In the genomic region with DNA sequence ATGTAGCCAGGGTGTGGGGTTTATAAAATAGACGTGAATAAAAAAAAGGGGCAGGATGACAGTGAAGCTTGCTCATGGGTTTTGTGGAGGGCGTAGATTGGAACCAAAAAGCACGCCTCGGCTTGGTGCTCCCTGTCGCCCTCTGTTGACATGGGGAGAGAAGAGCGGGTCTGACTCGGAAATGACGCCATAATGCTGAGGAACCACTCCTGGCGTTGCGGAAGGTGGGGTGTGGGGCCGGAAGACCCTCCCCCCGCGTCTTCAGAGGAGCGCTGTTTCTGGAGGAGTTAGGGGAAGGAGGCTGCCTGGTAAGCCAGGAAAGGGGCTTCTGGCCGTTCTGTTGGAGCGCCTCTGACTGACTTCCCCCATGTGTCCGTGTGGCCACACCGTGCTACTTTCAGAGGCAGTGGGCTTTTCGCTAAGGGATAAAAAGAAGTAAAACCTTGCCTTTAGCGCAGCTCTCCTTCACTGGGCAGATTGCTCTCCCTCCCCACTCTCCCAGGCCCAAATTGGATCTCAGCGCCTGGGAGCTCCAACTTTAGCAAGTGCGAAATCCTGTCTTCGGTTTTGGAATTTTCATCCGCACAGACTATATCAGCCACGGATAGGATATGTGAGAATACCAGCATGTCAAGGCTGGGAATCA, we compare ENCODE assay signal across 8 cellular contexts. TPM values are rescaled to one million over a fixed set of nuclear protein-coding genes. Genes with fewer than 3 reads are reported as not detected.
DNase-seq lines count a peak whose midpoint lies in the region; ATAC-seq and TF ChIP-seq lines count a peak whose summit lies in the region.

No MANE protein-coding gene starts in this region.

- POLR2A ChIA-PET in activated CD4-positive, alpha-beta memory T cell treated with anti-CD3 and anti-CD28 coated beads, Interleukin-2, amount 10 ng/mL, durations not matched to agents 7 days and 5 days (lab: Charles Lee), result interaction anchor here (1.4 to 2.8 kb wide), 7 partner anchors 8 to 126 kb away, joined by 3 to 14 read pairs (median 8); partner anchors contain the start of genes PJVK and PRKRA

- H3K27me3 Mint-ChIP-seq in activated CD4-positive, alpha-beta memory T cell treated with anti-CD3 and anti-CD28 coated beads, Interleukin-2, amount 10 ng/mL, durations not matched to agents 7 days and 5 days, result no peaks in the 10 kb centered on the region

- H3K9me3 ChIP-seq in ectodermal cell (ENCODE audit: control insufficient read depth, low read length) (no peaks in the 10 kb centered on the region), lower lobe of right lung (no peaks in the 10 kb centered on the region)

- no peaks in the 10 kb centered on the region for H3K9me3 Mint-ChIP-seq in activated CD4-positive, alpha-beta memory T cell treated with anti-CD3 and anti-CD28 coated beads, Interleukin-2, amount 10 ng/mL, durations not matched to agents 7 days and 5 days

- WGBS in ectodermal cell, 2 experiments, result 49% methylated on average over 25 of the region's 25 CpGs

- no peaks in the 10 kb centered on the region for H3K4me1 ChIP-seq in ACC112 (ENCODE audit: control insufficient read depth, insufficient read depth, low read length, unreplicated experiment)
- H3K4me1 ChIP-seq in ectodermal cell (ENCODE audit: control insufficient read depth, insufficient read depth, low read length), result no peaks in the 10 kb centered on the region
- peaks cover 11% of the 10 kb centered on the region for H3K4me1 ChIP-seq in lower lobe of right lung

- H3K4me3 Mint-ChIP-seq in activated CD4-positive, alpha-beta memory T cell treated with anti-CD3 and anti-CD28 coated beads, Interleukin-2, amount 10 ng/mL, durations not matched to agents 7 days and 5 days, result peak overlapping the region; percentile 89

- peaks cover 40% of the 10 kb centered on the region for H3K79me2 ChIP-seq in ACC112 (ENCODE audit: control insufficient read depth, insufficient read depth, low read length, unreplicated experiment)

- no peaks in the 10 kb centered on the region for H3K27me3 ChIP-seq in ACC112 (ENCODE audit: insufficient read depth, low read length)
- no peaks in the 10 kb centered on the region for H3K27me3 ChIP-seq in ectodermal cell (ENCODE audit: control insufficient read depth, insufficient read depth, low read length, poor library complexity, severe bottlenecking)
- no peaks in the 10 kb centered on the region for H3K27me3 ChIP-seq in lower lobe of right lung (ENCODE audit: low read depth)

- H3K27ac Mint-ChIP-seq in activated CD4-positive, alpha-beta memory T cell treated with anti-CD3 and anti-CD28 coated beads, Interleukin-2, amount 10 ng/mL, durations not matched to agents 7 days and 5 days, result peak overlapping the region; percentile 80

- peaks cover 57% of the 10 kb centered on the region for H3K4me1 Mint-ChIP-seq in activated CD4-positive, alpha-beta memory T cell treated with anti-CD3 and anti-CD28 coated beads, Interleukin-2, amount 10 ng/mL, durations not matched to agents 7 days and 5 days

- H3K4me3 ChIP-seq in ACC112 (ENCODE audit: low read depth, low read length) (peak overlapping the region; percentile 99), ectodermal cell (ENCODE audit: insufficient read depth, low read depth, low read length) (peak overlapping the region; percentile 69), lower lobe of right lung (peak overlapping the region; percentile 75)

- H3K36me3 ChIP-seq in ACC112 (ENCODE audit: insufficient read depth, low read length), result 0 out of 2 replicates have a peak, but pooled peaks cover 8% of the 10 kb centered on the region
- H3K36me3 ChIP-seq in ectodermal cell (ENCODE audit: control insufficient read depth, insufficient read depth, low read length), result no peaks in the 10 kb centered on the region
- H3K36me3 ChIP-seq in lower lobe of right lung, result peaks cover 10% of the 10 kb centered on the region

- DNase-seq in NCI-H510A (lab: John Stamatoyannopoulos, UW) (peak; percentile 91), lower lobe of right lung (peak; percentile 89)
- DNase-seq in activated CD4-positive, alpha-beta memory T cell treated with anti-CD3 and anti-CD28 coated beads, Interleukin-2, amount 10 ng/mL, durations not matched to agents 7 days and 5 days, result peak; percentile 88
- DNase-seq in stimulated activated CD4-positive, alpha-beta T cell treated with anti-CD3 and anti-CD28 coated beads, Interleukin-4, amount 100 ng/mL, for 48 hours (ENCODE audit: low read depth in 2 of 2), result peak; percentile 66 to 74

- intact Hi-C loops in lower lobe of right lung (cut with DNase I), result no loop called here

- H2AFZ ChIP-seq in ACC112 (ENCODE audit: low read length, unreplicated experiment), result peak overlapping the region; percentile 98

- CTCF ChIA-PET in activated CD4-positive, alpha-beta memory T cell treated with anti-CD3 and anti-CD28 coated beads, Interleukin-2, amount 10 ng/mL, durations not matched to agents 7 days and 5 days (lab: Charles Lee), result interaction anchor here (0.7 to 3.1 kb wide), 14 partner anchors 8 to 1161 kb away, joined by 3 to 15 read pairs (median 4); partner anchors contain the start of genes PJVK, PLEKHA3 and PRKRA

- peaks cover 18% of the 10 kb centered on the region for H3K36me3 Mint-ChIP-seq in activated CD4-positive, alpha-beta memory T cell treated with anti-CD3 and anti-CD28 coated beads, Interleukin-2, amount 10 ng/mL, durations not matched to agents 7 days and 5 days (ENCODE audit: low read depth)

- TF ChIP-seq CTCF in lower lobe of right lung (IDR thresholded peaks at IDR 0.05), result peak; percentile 80

- H3K27ac ChIP-seq in ACC112 (ENCODE audit: low read depth, low read length) (peak overlapping the region; percentile 36), ectodermal cell (ENCODE audit: insufficient read depth, low read depth, low read length, poor library complexity, severe bottlenecking) (peak overlapping the region; percentile 45), lower lobe of right lung (peak overlapping the region; percentile 81)

- peak; percentile 62 for ATAC-seq in GM18519 (IDR thresholded peaks at IDR 0.05; ENCODE audit: low FRiP score, unreplicated experiment)
- ATAC-seq in HG03064 (IDR thresholded peaks at IDR 0.05; ENCODE audit: low read depth, unreplicated experiment), result peak; percentile 86
- peak; percentile 98 for ATAC-seq in lower lobe of right lung

RNA-seq across cellular contexts. Expression of gene PLEKHA3, which starts 42.8 kb away (rescaled TPM):
- 10 to 100 TPM; 27.7 to 28.7 TPM for total RNA-seq in activated CD4-positive, alpha-beta memory T cell treated with anti-CD3 and anti-CD28 coated beads, Interleukin-2, amount 10 ng/mL, durations not matched to agents 7 days and 5 days
- 20.7 TPM for polyA plus RNA-seq in ectodermal cell (2013, experiment 1 of 4)
- polyA plus RNA-seq in ectodermal cell (2013, experiment 2 of 4), result 18.9 TPM
- polyA plus RNA-seq in ectodermal cell (2013, experiment 3 of 4), result 13.0 TPM
- 16.5 TPM for polyA plus RNA-seq in ectodermal cell (2013, experiment 4 of 4)
- 35.1 TPM for total RNA-seq in lower lobe of right lung

RNA-seq across cellular contexts. Expression of gene FKBP7, which starts 44.7 kb away (rescaled TPM):
- total RNA-seq in activated CD4-positive, alpha-beta memory T cell treated with anti-CD3 and anti-CD28 coated beads, Interleukin-2, amount 10 ng/mL, durations not matched to agents 7 days and 5 days, result 1 to 10 TPM; 1.6 to 1.8 TPM
- polyA plus RNA-seq in ectodermal cell (2013, experiment 1 of 4), result 31.5 TPM
- polyA plus RNA-seq in ectodermal cell (2013, experiment 2 of 4), result 26.6 TPM
- polyA plus RNA-seq in ectodermal cell (2013, experiment 3 of 4), result 24.5 TPM
- 31.3 TPM for polyA plus RNA-seq in ectodermal cell (2013, experiment 4 of 4)
- 10.5 TPM for total RNA-seq in lower lobe of right lung

Comparison
In these comparisons a context has a peak if more than half of its experiments do, and no peak if none do; other contexts are left out.
1. Peak in every context shown above with its lines: DNase-seq, ATAC-seq, H3K4me3 ChIP-seq and H3K27ac ChIP-seq.